Comparison of ENCODE assay signal across 8 cellular contexts in the genomic region with DNA sequence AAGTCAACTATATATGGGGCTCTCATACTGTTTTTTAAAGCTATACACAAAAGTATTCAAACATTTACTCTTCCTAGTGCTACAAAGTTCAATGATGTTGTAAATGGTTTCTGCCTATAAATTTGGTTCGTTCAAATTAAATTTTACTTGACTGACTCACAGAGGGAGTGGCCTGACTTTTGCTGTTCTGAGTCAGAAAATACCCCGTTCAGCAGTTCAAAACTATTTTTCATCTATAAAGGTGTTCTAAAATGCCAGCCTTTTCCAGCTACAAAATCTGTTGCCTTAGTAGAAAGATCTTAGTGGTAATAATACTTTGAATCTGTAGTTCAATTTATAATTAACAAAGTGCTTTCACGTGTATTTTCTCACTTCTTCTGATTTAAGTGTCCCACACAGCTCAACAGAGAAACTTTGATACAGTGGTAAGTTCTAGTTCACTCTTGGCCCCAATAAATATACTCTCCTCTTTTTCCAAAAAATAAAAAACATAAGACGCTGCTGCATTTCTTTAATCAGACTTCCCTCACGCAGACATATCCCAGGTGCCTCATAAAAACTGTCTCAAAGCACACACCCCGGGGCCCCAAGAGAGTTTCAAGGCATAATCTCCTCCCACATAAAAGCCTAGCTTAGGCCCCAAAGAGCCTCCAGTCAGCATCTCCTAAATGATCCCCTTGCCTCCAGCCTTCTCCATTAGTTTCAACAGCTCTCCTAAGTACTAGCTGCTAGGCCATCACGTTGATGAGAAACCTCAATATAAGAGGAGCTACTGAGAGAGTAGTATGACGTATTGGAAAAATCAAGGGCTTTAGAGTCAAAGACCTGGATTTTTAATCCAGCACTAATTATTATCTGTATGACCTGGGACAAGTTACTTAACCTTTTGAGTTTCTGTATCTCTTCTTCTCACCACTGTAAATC. TPM values are rescaled to one million over a fixed set of nuclear protein-coding genes. Genes with fewer than 3 reads are reported as not detected.
DNase-seq lines count a peak whose midpoint lies in the region; ATAC-seq and TF ChIP-seq lines count a peak whose summit lies in the region.

No MANE protein-coding gene starts in this region.

- peak overlapping the region; percentile 90 for H3K27ac ChIP-seq in ACC112 (ENCODE audit: low read depth, low read length)

- TF ChIP-seq CTCF in HFFc6 (IDR thresholded peaks at IDR 0.05) = no peak

- H3K4me1 Mint-ChIP-seq in HFFc6 (ENCODE audit: low read depth) = peaks cover 85% of the 10 kb centered on the region
- H3K4me1 Mint-ChIP-seq in activated CD4-positive, alpha-beta memory T cell treated with anti-CD3 and anti-CD28 coated beads for 36 hours (ENCODE audit: low read depth) = peaks cover 76% of the 10 kb centered on the region
- H3K4me1 Mint-ChIP-seq in stimulated activated naive CD8-positive, alpha-beta T cell treated with anti-CD3 and anti-CD28 coated beads, Interleukin-15, amount 100 ng/mL, for 72 hours = peaks cover 82% of the 10 kb centered on the region

- no peaks in the 10 kb centered on the region for H3K27me3 Mint-ChIP-seq in HFFc6 (ENCODE audit: insufficient read depth)
- H3K27me3 Mint-ChIP-seq in activated CD4-positive, alpha-beta memory T cell treated with anti-CD3 and anti-CD28 coated beads for 36 hours = no peaks in the 10 kb centered on the region
- H3K27me3 Mint-ChIP-seq in stimulated activated naive CD8-positive, alpha-beta T cell treated with anti-CD3 and anti-CD28 coated beads, Interleukin-15, amount 100 ng/mL, for 72 hours = no peaks in the 10 kb centered on the region

- intact Hi-C loops in activated CD4-positive, alpha-beta memory T cell treated with anti-CD3 and anti-CD28 coated beads for 36 hours (cut with micrococcal nuclease) = loop anchor here (1.0 to 10.0 kb wide), 5 partner anchors 24 to 1180 kb away; partner anchors contain the start of genes LAPTM5, MARCKSL1 and TMEM39B

- H3K4me3 ChIP-seq in ACC112 (ENCODE audit: low read depth, low read length) = peak overlapping the region; percentile 93

- no peak overlapping the region for H2AFZ ChIP-seq in ACC112 (ENCODE audit: low read length, unreplicated experiment)

- peaks cover 79% of the 10 kb centered on the region for H3K79me2 ChIP-seq in ACC112 (ENCODE audit: control insufficient read depth, insufficient read depth, low read length, unreplicated experiment)

- POLR2A ChIA-PET in activated CD4-positive, alpha-beta memory T cell treated with anti-CD3 and anti-CD28 coated beads for 36 hours (lab: Charles Lee) = interaction anchor here (0.6 to 1.9 kb wide), 11 partner anchors 9 to 43 kb away, joined by 3 to 13 read pairs (median 3); no protein-coding TSS in a partner anchor

- peak overlapping the region; percentile 99 for H3K4me3 Mint-ChIP-seq in HFFc6
- H3K4me3 Mint-ChIP-seq in activated CD4-positive, alpha-beta memory T cell treated with anti-CD3 and anti-CD28 coated beads for 36 hours = peak overlapping the region; percentile 98
- peak overlapping the region; percentile 93 to 99 for H3K4me3 Mint-ChIP-seq in stimulated activated naive CD8-positive, alpha-beta T cell treated with anti-CD3 and anti-CD28 coated beads, Interleukin-15, amount 100 ng/mL, for 72 hours

- peak; percentile 57 for DNase-seq in HFFc6
- DNase-seq in activated CD4-positive, alpha-beta memory T cell treated with anti-CD3 and anti-CD28 coated beads for 36 hours = peak; percentile 45
- DNase-seq in glomerular visceral epithelial cell (ENCODE audit: extremely low spot score) = peak; percentile 22
- DNase-seq in stimulated activated naive CD8-positive, alpha-beta T cell treated with anti-CD3 and anti-CD28 coated beads, Interleukin-15, amount 100 ng/mL, for 72 hours = no peak
- no peak for DNase-seq in NCI-H2196 treated with DMSO at 0.1 percent for 48 hours (lab: John Stamatoyannopoulos, UW; ENCODE audit: unreplicated experiment)
- no peak for DNase-seq in activated CD4-positive, CD25-positive, alpha-beta regulatory T cell (lab: John Stamatoyannopoulos, UW)

- ATAC-seq in stimulated activated naive CD8-positive, alpha-beta T cell treated with anti-CD3 and anti-CD28 coated beads, Interleukin-15, amount 100 ng/mL, for 72 hours = no peak
- ATAC-seq in HG03196 (IDR thresholded peaks at IDR 0.05; ENCODE audit: unreplicated experiment) = no peak

- H3K4me1 ChIP-seq in ACC112 (ENCODE audit: control insufficient read depth, insufficient read depth, low read length, unreplicated experiment) = peaks cover 67% of the 10 kb centered on the region

- peaks cover 15% of the 10 kb centered on the region for H3K36me3 Mint-ChIP-seq in HFFc6 (ENCODE audit: low read depth)
- H3K36me3 Mint-ChIP-seq in activated CD4-positive, alpha-beta memory T cell treated with anti-CD3 and anti-CD28 coated beads for 36 hours = peaks cover 40% of the 10 kb centered on the region

- peak overlapping the region; percentile 94 for H3K27ac Mint-ChIP-seq in HFFc6
- peak overlapping the region; percentile 96 for H3K27ac Mint-ChIP-seq in activated CD4-positive, alpha-beta memory T cell treated with anti-CD3 and anti-CD28 coated beads for 36 hours
- H3K27ac Mint-ChIP-seq in stimulated activated naive CD8-positive, alpha-beta T cell treated with anti-CD3 and anti-CD28 coated beads, Interleukin-15, amount 100 ng/mL, for 72 hours = peak overlapping the region; percentile 97 to 99

- no peaks in the 10 kb centered on the region for H3K9me3 Mint-ChIP-seq in HFFc6
- no peaks in the 10 kb centered on the region for H3K9me3 Mint-ChIP-seq in activated CD4-positive, alpha-beta memory T cell treated with anti-CD3 and anti-CD28 coated beads for 36 hours
- H3K9me3 Mint-ChIP-seq in stimulated activated naive CD8-positive, alpha-beta T cell treated with anti-CD3 and anti-CD28 coated beads, Interleukin-15, amount 100 ng/mL, for 72 hours = no peaks in the 10 kb centered on the region

- no peaks in the 10 kb centered on the region; the same call in 1 of the 2 replicates for H3K36me3 ChIP-seq in ACC112 (ENCODE audit: insufficient read depth, low read length)

- CTCF ChIA-PET in activated CD4-positive, alpha-beta memory T cell treated with anti-CD3 and anti-CD28 coated beads for 36 hours (lab: Charles Lee) = interaction anchor here (0.8 to 15.5 kb wide), 7 partner anchors 9 to 43 kb away, joined by 3 to 487 read pairs (median 5); no protein-coding TSS in a partner anchor

- no peaks in the 10 kb centered on the region for H3K27me3 ChIP-seq in ACC112 (ENCODE audit: insufficient read depth, low read length)

RNA-seq across cellular contexts. Expression of gene PTP4A2, which starts 3.2 kb away (rescaled TPM):
- total RNA-seq in HFFc6 (2021; fragmentation: NEBNext Ultra II Directional; extraction: Animal tissue kit (Norgen Biotek cat#: 25700)) = 100 to 1,000 TPM; 258 to 353 (median 305) TPM
- total RNA-seq in activated CD4-positive, alpha-beta memory T cell treated with anti-CD3 and anti-CD28 coated beads for 36 hours = 100 to 1,000 TPM; 275 to 285 TPM

Comparison
In these comparisons a context has a peak if more than half of its experiments do, and no peak if none do; other contexts are left out.
1. DNase-seq: peak in HFFc6 (single experiment), activated CD4-positive, alpha-beta memory T cell treated with anti-CD3 and anti-CD28 coated beads for 36 hours (single experiment) and glomerular visceral epithelial cell (single experiment); none in stimulated activated naive CD8-positive, alpha-beta T cell treated with anti-CD3 and anti-CD28 coated beads, Interleukin-15, amount 100 ng/mL, for 72 hours (0 of 2), NCI-H2196 treated with DMSO at 0.1 percent for 48 hours (single experiment) and activated CD4-positive, CD25-positive, alpha-beta regulatory T cell (0 of 4).
2. Peak in every context shown above with its lines, with median percentiles within 50 percentile points of each other: H3K27ac Mint-ChIP-seq and H3K4me3 Mint-ChIP-seq.